In genomic region chr16:66455970-66456369, GRCh38 we compare ENCODE assay signal across 16 cellular contexts. TPM values are rescaled to one million over a fixed set of nuclear protein-coding genes. Genes with fewer than 3 reads are reported as not detected.
DNase-seq lines count a peak whose midpoint lies in the region; ATAC-seq and TF ChIP-seq lines count a peak whose summit lies in the region.
"Had no signal": no experiment of that assay in that cellular context is flagged by ENCODE, and none has a peak within 500 bp of the region (broad histone marks: within the 10 kb centered on the region; RNA-seq: fewer than 3 reads in every experiment).

No MANE protein-coding gene starts in this region.

- H3K4me3 ChIP-seq in coronary artery (no peak overlapping the region), endodermal cell (ENCODE audit: low read length) (no peak overlapping the region), liver (ENCODE audit: low read depth in 1 of 3, low read length in 3 of 3) (no peak overlapping the region), SJCRH30 (no peak overlapping the region)
- no peak overlapping the region for H3K4me3 ChIP-seq in naive thymus-derived CD4-positive, alpha-beta T cell (ENCODE audit: low read length)

- H3K27ac ChIP-seq in coronary artery: no peak overlapping the region
- no peak overlapping the region for H3K27ac ChIP-seq in endodermal cell (ENCODE audit: low read depth, low read length)
- no peak overlapping the region for H3K27ac ChIP-seq in liver (ENCODE audit: low read depth in 1 of 2, low read length in 2 of 2)
- H3K27ac ChIP-seq in SJCRH30: no peak overlapping the region
- no peak overlapping the region for H3K27ac ChIP-seq in naive thymus-derived CD4-positive, alpha-beta T cell (ENCODE audit: low read depth, low read length)

- no peak for TF ChIP-seq RAD21 in liver (IDR thresholded peaks at IDR 0.05)

- no peaks in the 10 kb centered on the region for H3K36me3 Mint-ChIP-seq in endodermal cell (ENCODE audit: low read depth)
- no peaks in the 10 kb centered on the region for H3K36me3 Mint-ChIP-seq in naive thymus-derived CD4-positive, alpha-beta T cell
- H3K36me3 Mint-ChIP-seq: CD4-positive, alpha-beta memory T cell had no signal

- H3K4me1 ChIP-seq in endodermal cell (ENCODE audit: control insufficient read depth, insufficient read depth, low read length) (no peaks in the 10 kb centered on the region), liver (ENCODE audit: control insufficient read depth in 4 of 4, insufficient read depth in 4 of 4, low read length in 3 of 4) (peaks cover 0 to 6% (median 5%) of the 10 kb centered on the region in 4 donors), SJCRH30 (no peaks in the 10 kb centered on the region)
- H3K4me1 ChIP-seq in naive thymus-derived CD4-positive, alpha-beta T cell (ENCODE audit: control insufficient read depth in 2 of 2, insufficient read depth in 2 of 2, low read length in 2 of 2): peaks cover 0 to 8% of the 10 kb centered on the region in 2 donors

- CTCF ChIA-PET in naive thymus-derived CD4-positive, alpha-beta T cell (lab: Charles Lee): no interaction called here

- H3K27me3 ChIP-seq in endodermal cell (ENCODE audit: control insufficient read depth, insufficient read depth, low read length, poor library complexity, severe bottlenecking): no peaks in the 10 kb centered on the region
- H3K27me3 ChIP-seq in liver (ENCODE audit: control insufficient read depth in 4 of 4, insufficient read depth in 4 of 4, low read length in 3 of 4): peaks cover 0 to 3% (median 0%) of the 10 kb centered on the region in 4 donors
- H3K27me3 ChIP-seq in SJCRH30: no peaks in the 10 kb centered on the region; the same call in none of the 2 replicates
- no peaks in the 10 kb centered on the region for H3K27me3 ChIP-seq in naive thymus-derived CD4-positive, alpha-beta T cell (ENCODE audit: control insufficient read depth in 2 of 2, insufficient read depth in 2 of 2, low read length in 2 of 2)

- DNase-seq in coronary artery (ENCODE audit: low spot score) (peak; percentile 26), endodermal cell (peak; percentile 38), SJCRH30 (no peak), NCI-H2171 (lab: John Stamatoyannopoulos, UW) (no peak)
- no peak for DNase-seq in naive thymus-derived CD4-positive, alpha-beta T cell
- DNase-seq: C1 segment of cervical spinal cord; Calu3; CD4-positive, alpha-beta memory T cell; COR-L47; DND-41; H7; HCEC 1CT had no signal

- no peak for TF ChIP-seq CTCF in coronary artery (IDR thresholded peaks at IDR 0.05)
- TF ChIP-seq CTCF in endodermal cell (conservative IDR thresholded peaks at IDR 0.05): no peak
- TF ChIP-seq CTCF in liver (IDR thresholded peaks at IDR 0.05; ENCODE audit: low read depth, low read length, missing input control): no peak

- H3K36me3 ChIP-seq in endodermal cell (ENCODE audit: control insufficient read depth, insufficient read depth, low read length): no peaks in the 10 kb centered on the region
- H3K36me3 ChIP-seq in liver (ENCODE audit: control insufficient read depth in 4 of 4, insufficient read depth in 3 of 4, low read depth in 1 of 4, low read length in 3 of 4): no peaks in the 10 kb centered on the region
- H3K36me3 ChIP-seq in SJCRH30: no peaks in the 10 kb centered on the region
- H3K36me3 ChIP-seq in naive thymus-derived CD4-positive, alpha-beta T cell (ENCODE audit: control insufficient read depth in 2 of 3, insufficient read depth in 3 of 3, low read length in 3 of 3): no peaks in the 10 kb centered on the region

- no peaks in the 10 kb centered on the region for H3K9me3 Mint-ChIP-seq in endodermal cell
- peaks cover 0 to 1% (median 0%) of the 10 kb centered on the region in 11 donors for H3K9me3 Mint-ChIP-seq in naive thymus-derived CD4-positive, alpha-beta T cell
- H3K9me3 Mint-ChIP-seq: CD4-positive, alpha-beta memory T cell had no signal

- H3K9me3 ChIP-seq in endodermal cell (ENCODE audit: control insufficient read depth, low read length): no peaks in the 10 kb centered on the region
- no peaks in the 10 kb centered on the region for H3K9me3 ChIP-seq in liver (ENCODE audit: control insufficient read depth in 4 of 4, low read length in 3 of 4)
- H3K9me3 ChIP-seq in SJCRH30 (replicated peaks): no peaks in the 10 kb centered on the region
- no peaks in the 10 kb centered on the region for H3K9me3 ChIP-seq in naive thymus-derived CD4-positive, alpha-beta T cell (ENCODE audit: control insufficient read depth in 2 of 3, low read length in 3 of 3)

- no peak overlapping the region for H3K9ac ChIP-seq in endodermal cell (ENCODE audit: extremely low read depth, low read length, poor library complexity, severe bottlenecking)
- no peak overlapping the region for H3K9ac ChIP-seq in liver (ENCODE audit: low read depth in 1 of 2, low read length in 2 of 2)

- H3K4me1 Mint-ChIP-seq in endodermal cell: no peaks in the 10 kb centered on the region
- peaks cover 0 to 12% (median 7%) of the 10 kb centered on the region in 7 donors for H3K4me1 Mint-ChIP-seq in naive thymus-derived CD4-positive, alpha-beta T cell
- H3K4me1 Mint-ChIP-seq: CD4-positive, alpha-beta memory T cell had no signal

- ATAC-seq in naive thymus-derived CD4-positive, alpha-beta T cell: no peak

- intact Hi-C loops in naive thymus-derived CD4-positive, alpha-beta T cell (cut with micrococcal nuclease): no loop called here

- no peak overlapping the region for H3K4me3 Mint-ChIP-seq in endodermal cell
- no peak overlapping the region for H3K4me3 Mint-ChIP-seq in naive thymus-derived CD4-positive, alpha-beta T cell
- H3K4me3 Mint-ChIP-seq: CD4-positive, alpha-beta memory T cell had no signal

- peaks cover 20% of the 10 kb centered on the region for H3K27me3 Mint-ChIP-seq in endodermal cell (ENCODE audit: insufficient read depth)
- peaks cover 8 to 33% (median 16%) of the 10 kb centered on the region in 5 donors for H3K27me3 Mint-ChIP-seq in naive thymus-derived CD4-positive, alpha-beta T cell

- H3K27ac Mint-ChIP-seq in endodermal cell: no peak overlapping the region
- no peak overlapping the region for H3K27ac Mint-ChIP-seq in naive thymus-derived CD4-positive, alpha-beta T cell
- H3K27ac Mint-ChIP-seq: CD4-positive, alpha-beta memory T cell had no signal

- whole genome bisulfite sequencing in endodermal cell (ENCODE audit: insufficient coverage in 1 of 2, insufficient read length in 1 of 2), 2 experiments: 100% methylated on average over 1 of the region's 1 CpG; no CpG with 5 or more reads in 1 of the 2 experiments
- 30% methylated on average over 1 of the region's 1 CpG for WGBS in liver

- POLR2A ChIA-PET in naive thymus-derived CD4-positive, alpha-beta T cell (lab: Charles Lee): no interaction called here

TF ChIP-seq in liver, 16 proteins besides CTCF, POLR2A, EP300 and RAD21:
- TF ChIP-seq SP1 (IDR thresholded peaks at IDR 0.05) (peak; percentile 20), RXRA (IDR thresholded peaks at IDR 0.05) (no peak), HNF4A (conservative IDR thresholded peaks at IDR 0.05) (peak; percentile 3 to 21)
TF ChIP-seq in liver: peak in this region for 2.

RNA-seq across cellular contexts. Expression of gene BEAN1, which starts 28.9 kb away (rescaled TPM):
- total RNA-seq in endodermal cell: under 1 TPM in 1 of 2 donors, not detected in 1; 0.18 TPM
- polyA plus RNA-seq in endodermal cell (2013, experiment 1 of 2): 0.61 TPM
- 0.33 TPM for polyA plus RNA-seq in endodermal cell (2013, experiment 2 of 2)
- total RNA-seq in liver: under 1 TPM in 1 of 2 donors, not detected in 1; 0.25 TPM
- polyA plus RNA-seq in liver: under 1 TPM; 0.22 to 0.99 TPM
- 0.84 and 0.87 TPM in 2 replicates for total RNA-seq in SJCRH30 (2014; rRNA removed; shearing (Covaris generic))
- total RNA-seq in naive thymus-derived CD4-positive, alpha-beta T cell: not detected
- not detected for polyA plus RNA-seq in naive thymus-derived CD4-positive, alpha-beta T cell
- total RNA-seq: A673; CD4-positive, alpha-beta memory T cell; H1 had no signal
- polyA plus RNA-seq: BJ had no signal

Comparison
In these comparisons a context has a peak if more than half of its experiments do, and no peak if none do; other contexts are left out.
1. DNase-seq: peak in coronary artery (single experiment) and endodermal cell (single experiment); none in SJCRH30 (0 of 2), naive thymus-derived CD4-positive, alpha-beta T cell (0 of 9) and NCI-H2171 (single experiment).